ENCODE assay signal across 8 cellular contexts in the genomic region with DNA sequence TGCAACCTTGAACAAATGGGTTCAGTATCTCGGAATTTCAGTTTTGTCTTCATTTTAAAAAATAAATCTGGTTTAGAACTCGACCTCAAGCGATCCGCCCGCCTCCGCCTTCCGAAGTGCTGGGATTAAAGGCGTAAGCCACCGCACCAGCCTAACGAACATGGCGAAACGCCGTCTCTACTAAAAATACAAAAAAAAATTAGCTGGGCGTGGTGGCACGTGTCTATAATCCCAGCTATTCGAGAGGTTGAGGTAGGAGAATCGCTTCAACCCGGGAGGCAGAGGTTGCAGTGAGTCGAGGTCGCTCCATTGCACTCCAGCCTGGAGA. TPM values are rescaled to one million over a fixed set of nuclear protein-coding genes. Genes with fewer than 3 reads are reported as not detected.
DNase-seq lines count a peak whose midpoint lies in the region; ATAC-seq and TF ChIP-seq lines count a peak whose summit lies in the region.

No MANE protein-coding gene starts in this region.

- CTCF ChIA-PET in activated naive CD4-positive, alpha-beta T cell treated with anti-CD3 and anti-CD28 coated beads for 36 hours (lab: Charles Lee): interaction anchor here (1.1 to 1.3 kb wide), 2 partner anchors 15 to 38 kb away, joined by 4 read pairs; no protein-coding TSS in a partner anchor

- H3K27me3 Mint-ChIP-seq in activated naive CD4-positive, alpha-beta T cell treated with anti-CD3 and anti-CD28 coated beads for 36 hours (ENCODE audit: low read depth): no peaks in the 10 kb centered on the region

- no peak for DNase-seq in activated naive CD4-positive, alpha-beta T cell treated with anti-CD3 and anti-CD28 coated beads for 36 hours
- no peak for DNase-seq in activated naive CD4-positive, alpha-beta T cell treated with anti-CD3 and anti-CD28 coated beads, Interleukin-2, amount 50 U/mL, for 16 hours
- DNase-seq in body of pancreas (peak in 1 of 4 donors; percentile 17), lower lobe of right lung (no peak), transverse colon (no peak), GF-D8 (lab: John Stamatoyannopoulos, UW) (no peak), AML-193 (lab: John Stamatoyannopoulos, UW) (no peak), NCI-H2081 treated with DMSO at 0.1 percent for 48 hours (lab: John Stamatoyannopoulos, UW) (no peak)

- peaks cover 30% of the 10 kb centered on the region for H3K4me1 ChIP-seq in body of pancreas
- H3K4me1 ChIP-seq in lower lobe of right lung: peaks cover 25% of the 10 kb centered on the region
- H3K4me1 ChIP-seq in transverse colon: peaks cover 6 to 16% (median 10%) of the 10 kb centered on the region in 4 donors

- intact Hi-C loops in activated naive CD4-positive, alpha-beta T cell treated with anti-CD3 and anti-CD28 coated beads for 36 hours (cut with micrococcal nuclease): loop anchor here (5.0 kb wide), 2 partner anchors 324 to 506 kb away; a partner anchor contains a TSS
- intact Hi-C loops in body of pancreas (cut with DNase I) (no loop called here), lower lobe of right lung (cut with DNase I) (no loop called here), transverse colon (cut with DNase I; ENCODE audit: low total_unique reads) (no loop called here)

- peaks cover 50% of the 10 kb centered on the region for H3K36me3 Mint-ChIP-seq in activated naive CD4-positive, alpha-beta T cell treated with anti-CD3 and anti-CD28 coated beads for 36 hours (ENCODE audit: low read depth)

- TF ChIP-seq CTCF in body of pancreas (IDR thresholded peaks at IDR 0.05) (no peak), lower lobe of right lung (IDR thresholded peaks at IDR 0.05) (no peak), transverse colon (IDR thresholded peaks at IDR 0.05) (no peak)

- WGBS in body of pancreas, 2 donors: 2 to 4% methylated on average over 20 of the region's 20 CpGs
- 5 to 8% methylated on average over 17 to 20 of the region's 20 CpGs for WGBS in transverse colon (ENCODE audit: low coverage in 1 of 2), 2 donors

- peaks cover 4 to 15% of the 10 kb centered on the region in 2 donors for H3K36me3 ChIP-seq in body of pancreas (replicated peaks in 1 of 2; ENCODE audit: insufficient read depth in 1 of 2, low read depth in 2 of 2)
- H3K36me3 ChIP-seq in lower lobe of right lung: peaks cover 34% of the 10 kb centered on the region
- H3K36me3 ChIP-seq in transverse colon: peaks cover 0 to 41% (median 19%) of the 10 kb centered on the region in 4 donors

- H3K4me1 Mint-ChIP-seq in activated naive CD4-positive, alpha-beta T cell treated with anti-CD3 and anti-CD28 coated beads for 36 hours (ENCODE audit: low read depth): peaks cover 26% of the 10 kb centered on the region

- H3K27ac Mint-ChIP-seq in activated naive CD4-positive, alpha-beta T cell treated with anti-CD3 and anti-CD28 coated beads for 36 hours: peak overlapping the region; percentile 99

- H3K9me3 ChIP-seq in body of pancreas (peaks cover 0 to 9% (median 0%) of the 10 kb centered on the region in 3 donors), lower lobe of right lung (peaks cover 26% of the 10 kb centered on the region), transverse colon (peaks cover 28 to 35% of the 10 kb centered on the region in 2 donors)

- TF ChIP-seq POLR2A in body of pancreas (IDR thresholded peaks at IDR 0.05) (no peak), transverse colon (IDR thresholded peaks at IDR 0.05) (no peak)

- H3K27ac ChIP-seq in body of pancreas (peak overlapping the region; percentile 91 to 99 (median 96)), lower lobe of right lung (peak overlapping the region; percentile 99), transverse colon (peak overlapping the region; percentile 93 to 97 (median 96))

- peaks cover 29% of the 10 kb centered on the region for H3K9me3 Mint-ChIP-seq in activated naive CD4-positive, alpha-beta T cell treated with anti-CD3 and anti-CD28 coated beads for 36 hours

- peak overlapping the region; percentile 97 for H3K4me3 Mint-ChIP-seq in activated naive CD4-positive, alpha-beta T cell treated with anti-CD3 and anti-CD28 coated beads for 36 hours

- H3K27me3 ChIP-seq in body of pancreas (no peaks in the 10 kb centered on the region), lower lobe of right lung (ENCODE audit: low read depth) (no peaks in the 10 kb centered on the region), transverse colon (no peaks in the 10 kb centered on the region)

- peak overlapping the region; percentile 33 to 51 for H3K4me3 ChIP-seq in body of pancreas
- peak overlapping the region; percentile 82 for H3K4me3 ChIP-seq in lower lobe of right lung
- H3K4me3 ChIP-seq in transverse colon: peak overlapping the region; percentile 61 to 72 (median 67)

- ATAC-seq in body of pancreas: no peak
- peak in 1 of 2 donors; percentile 12 for ATAC-seq in lower lobe of right lung

- in situ Hi-C loops in transverse colon (cut with MboI; ENCODE audit: low pct_ligation_motif_present in 1 of 4, low pct_unique_long_range_greater_than_20kb in 1 of 4, low sequenced_read_pairs in 3 of 4): no loop called here

- TF ChIP-seq EP300 in transverse colon (IDR thresholded peaks at IDR 0.05; ENCODE audit: low read depth): no peak

RNA-seq across cellular contexts. Expression of a gene that starts 0.6 kb away (rescaled TPM):
- total RNA-seq in activated naive CD4-positive, alpha-beta T cell treated with anti-CD3 and anti-CD28 coated beads for 36 hours: 10 to 100 TPM; 13.1 to 13.6 TPM
- total RNA-seq in body of pancreas (10 to 100 TPM; 16.6 to 49.1 TPM), lower lobe of right lung (27.2 TPM), transverse colon (10 to 100 TPM in 3 of 4 donors, 1 to 10 TPM in 1; 4.6 to 33.0 (median 18.0) TPM)

RNA-seq across cellular contexts. Expression of a gene that starts 1.1 kb away (rescaled TPM):
- under 1 TPM; 0.49 to 0.50 TPM for total RNA-seq in activated naive CD4-positive, alpha-beta T cell treated with anti-CD3 and anti-CD28 coated beads for 36 hours
- total RNA-seq in body of pancreas (1 to 10 TPM in 1 of 2 donors, under 1 TPM in 1; 0.52 to 4.3 TPM), lower lobe of right lung (1.5 TPM), transverse colon (10 to 100 TPM in 1 of 4 donors, 1 to 10 TPM in 1, under 1 TPM in 1, not detected in 1; 0.82 to 14.3 (median 1.3) TPM)

RNA-seq across cellular contexts. Expression of a gene that starts 56.0 kb away (rescaled TPM):
- 1 to 10 TPM; 4.3 to 4.7 TPM for total RNA-seq in activated naive CD4-positive, alpha-beta T cell treated with anti-CD3 and anti-CD28 coated beads for 36 hours
- 10 to 100 TPM; 11.9 to 38.6 TPM for total RNA-seq in body of pancreas
- 12.4 TPM for total RNA-seq in lower lobe of right lung
- total RNA-seq in transverse colon: 10 to 100 TPM in 3 of 4 donors, 1 to 10 TPM in 1; 7.1 to 23.8 (median 15.5) TPM
